9 cellular contexts compared by ENCODE assay signal in the genomic region with DNA sequence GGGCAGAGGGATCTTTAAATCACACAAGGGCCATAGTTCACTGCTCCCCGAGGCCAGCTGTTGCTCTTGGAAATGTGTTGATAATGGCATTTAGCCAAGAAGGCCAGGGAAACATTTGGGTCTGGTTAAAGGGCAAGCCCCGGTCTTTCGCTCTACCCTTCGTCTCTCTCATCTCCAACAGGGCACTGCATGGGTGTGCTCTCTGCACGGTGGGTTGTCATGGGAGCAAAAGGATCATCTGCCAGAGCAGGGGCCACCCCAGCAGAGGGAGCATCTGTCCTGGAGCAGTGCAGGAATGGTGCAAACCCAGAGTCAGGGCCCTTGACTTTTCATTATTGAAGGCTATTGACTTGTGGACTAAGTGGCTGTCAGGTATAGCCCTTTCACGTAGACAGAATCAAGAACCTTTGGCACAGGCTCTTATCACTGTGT. TPM values are rescaled to one million over a fixed set of nuclear protein-coding genes. Genes with fewer than 3 reads are reported as not detected.
DNase-seq lines count a peak whose midpoint lies in the region; ATAC-seq and TF ChIP-seq lines count a peak whose summit lies in the region.
"Had no signal": no experiment of that assay in that cellular context is flagged by ENCODE, and none has a peak within 500 bp of the region (broad histone marks: within the 10 kb centered on the region; RNA-seq: fewer than 3 reads in every experiment).

No MANE protein-coding gene starts in this region.

- no peak overlapping the region for H3K27ac ChIP-seq in left lung

- H3K36me3 ChIP-seq in kidney epithelial cell (ENCODE audit: control insufficient read depth, insufficient read depth, low read length) (no peaks in the 10 kb centered on the region), left lung (no peaks in the 10 kb centered on the region)

- no peaks in the 10 kb centered on the region for H3K9me3 ChIP-seq in left lung

- TF ChIP-seq CTCF in AG09309 (IDR thresholded peaks at IDR 0.05; ENCODE audit: control insufficient read depth, insufficient read depth, low read depth, low read length, missing control alignments) = peak; percentile 20
- TF ChIP-seq CTCF in astrocyte of the spinal cord (IDR thresholded peaks at IDR 0.05; ENCODE audit: low read depth, low read length) = peak; percentile 40
- TF ChIP-seq CTCF in kidney epithelial cell (IDR thresholded peaks at IDR 0.05; ENCODE audit: insufficient read depth, low read length, poor library complexity, severe bottlenecking) = peak; percentile 48
- no peak for TF ChIP-seq CTCF in left lung (IDR thresholded peaks at IDR 0.05)

- in situ Hi-C loops in astrocyte of the spinal cord (cut with HindIII; ENCODE audit: low sequenced_read_pairs) = no loop called here

- DNase-seq in AG09309 (ENCODE audit: low read depth) (no peak), NCI-H1105 (lab: John Stamatoyannopoulos, UW) (peak; percentile 35), astrocyte of the spinal cord (ENCODE audit: low read depth, low spot score) (no peak), kidney epithelial cell (ENCODE audit: low read depth) (no peak), left lung (no peak), Kasumi-1 (lab: John Stamatoyannopoulos, UW) (no peak)
- DNase-seq: CD4-positive, CD25-positive, alpha-beta regulatory T cell had no signal

- no peaks in the 10 kb centered on the region for H3K4me1 ChIP-seq in left lung

- intact Hi-C loops in left lung (cut with DNase I) = no loop called here

- H3K27me3 ChIP-seq in kidney epithelial cell (ENCODE audit: control insufficient read depth, insufficient read depth, low read length) (no peaks in the 10 kb centered on the region), left lung (no peaks in the 10 kb centered on the region)

- ATAC-seq in left lung = no peak
- ATAC-seq in GM18868 (IDR thresholded peaks at IDR 0.05; ENCODE audit: unreplicated experiment) = no peak
- ATAC-seq in GM21360 (IDR thresholded peaks at IDR 0.05; ENCODE audit: unreplicated experiment) = no peak

- H3K4me3 ChIP-seq in AG09309 (ENCODE audit: control insufficient read depth, low read depth, low read length) (no peak overlapping the region), astrocyte of the spinal cord (ENCODE audit: low read depth, low read length) (no peak overlapping the region), kidney epithelial cell (ENCODE audit: low read depth, low read length) (no peak overlapping the region), left lung (no peak overlapping the region)

RNA-seq across cellular contexts. Expression of gene PGRMC2, which starts 22.7 kb away (rescaled TPM):
- 29.6 and 37.3 TPM in 2 replicates for total RNA-seq in kidney epithelial cell
- total RNA-seq in left lung = 10 to 100 TPM; 59.7 to 77.3 TPM

Comparison
In these comparisons a context has a peak if more than half of its experiments do, and no peak if none do; other contexts are left out.
1. CTCF ChIP-seq: peak in AG09309 (single experiment), astrocyte of the spinal cord (single experiment) and kidney epithelial cell (single experiment); none in left lung (0 of 2).